ENCODE assay signal across 8 cellular contexts in genomic region chr7:101172854-101173751, GRCh38. TPM values are rescaled to one million over a fixed set of nuclear protein-coding genes. Genes with fewer than 3 reads are reported as not detected.
DNase-seq lines count a peak whose midpoint lies in the region; ATAC-seq and TF ChIP-seq lines count a peak whose summit lies in the region.

No MANE protein-coding gene starts in this region.

- CTCF ChIA-PET in PC-3 (lab: Charles Lee) = no interaction called here

- intact Hi-C loops in PC-3 (cut with micrococcal nuclease) = no loop called here

- H3K79me2 ChIP-seq in PC-3 (ENCODE audit: low read length) = no peaks in the 10 kb centered on the region

- POLR2A ChIA-PET in PC-3 (lab: Charles Lee; ENCODE audit: unreplicated experiment) = interaction anchor here (0.5 kb wide), 1 partner anchor 21 kb away, joined by 7 read pairs; no protein-coding TSS in a partner anchor

- peak; percentile 82 for ATAC-seq in PC-3
- ATAC-seq in GM19455 (IDR thresholded peaks at IDR 0.05; ENCODE audit: unreplicated experiment) = no peak
- no peak for ATAC-seq in HG02571 (IDR thresholded peaks at IDR 0.05; ENCODE audit: unreplicated experiment)

- H2AFZ ChIP-seq in PC-3 (ENCODE audit: low read length) = peak overlapping the region; percentile 63; the same call in 1 of the 2 replicates

- no peaks in the 10 kb centered on the region for H3K9me2 ChIP-seq in PC-3 (replicated peaks; ENCODE audit: low read length)

- no peaks in the 10 kb centered on the region for H3F3A ChIP-seq in PC-3 (ENCODE audit: low read length, unreplicated experiment)

- no peak for TF ChIP-seq POLR2A in erythroblast (IDR thresholded peaks at IDR 0.05; ENCODE audit: low read length)

- peak overlapping the region; percentile 57 for H3K4me3 ChIP-seq in PC-3 (ENCODE audit: low read length)

- H3K4me3 Mint-ChIP-seq in activated naive CD4-positive, alpha-beta T cell treated with anti-CD3 and anti-CD28 coated beads, Interleukin-2, amount 50 U/mL, for 24 hours = peak overlapping the region; percentile 11
- H3K4me3 Mint-ChIP-seq in nephron progenitor cell = peak overlapping the region; percentile 45

- H3K36me3 Mint-ChIP-seq in activated naive CD4-positive, alpha-beta T cell treated with anti-CD3 and anti-CD28 coated beads, Interleukin-2, amount 50 U/mL, for 24 hours = peaks cover 2% of the 10 kb centered on the region
- no peaks in the 10 kb centered on the region for H3K36me3 Mint-ChIP-seq in nephron progenitor cell (ENCODE audit: low read depth)

- no peaks in the 10 kb centered on the region for H3K9me3 ChIP-seq in PC-3 (ENCODE audit: low read length)

- peaks cover 60% of the 10 kb centered on the region for H3K4me1 Mint-ChIP-seq in activated naive CD4-positive, alpha-beta T cell treated with anti-CD3 and anti-CD28 coated beads, Interleukin-2, amount 50 U/mL, for 24 hours
- peaks cover 46% of the 10 kb centered on the region for H3K4me1 Mint-ChIP-seq in nephron progenitor cell

- peaks cover 35% of the 10 kb centered on the region for H3K4me1 ChIP-seq in PC-3 (ENCODE audit: insufficient read depth, low read length)

- BruUV-seq in PC-3 (replicated peaks; lab: Mats Ljungman, UMichigan) = no TSS peak

- no peaks in the 10 kb centered on the region for H4K20me1 ChIP-seq in PC-3 (ENCODE audit: low read length)

- peaks cover 66% of the 10 kb centered on the region for H3K27me3 Mint-ChIP-seq in activated naive CD4-positive, alpha-beta T cell treated with anti-CD3 and anti-CD28 coated beads, Interleukin-2, amount 50 U/mL, for 24 hours
- peaks cover 100% of the 10 kb centered on the region for H3K27me3 Mint-ChIP-seq in nephron progenitor cell (ENCODE audit: low read depth, poor library complexity)

- TF ChIP-seq CTCF in PC-3 (conservative IDR thresholded peaks at IDR 0.05; ENCODE audit: low read depth, low read length) (no peak), nephron progenitor cell (IDR thresholded peaks at IDR 0.05) (no peak)

- H3K27me3 ChIP-seq in PC-3 (ENCODE audit: low read length) = peaks cover 39% of the 10 kb centered on the region

- peak overlapping the region; percentile 16; the same call in 1 of the 2 replicates for H3K9ac ChIP-seq in PC-3 (ENCODE audit: low read length)

- no peak overlapping the region for H3K27ac ChIP-seq in PC-3 (ENCODE audit: low read length)

- no peaks in the 10 kb centered on the region for H3K36me3 ChIP-seq in PC-3 (ENCODE audit: low read depth, low read length)

- H3K9me3 Mint-ChIP-seq in activated naive CD4-positive, alpha-beta T cell treated with anti-CD3 and anti-CD28 coated beads, Interleukin-2, amount 50 U/mL, for 24 hours = no peaks in the 10 kb centered on the region
- H3K9me3 Mint-ChIP-seq in nephron progenitor cell = no peaks in the 10 kb centered on the region

- peak overlapping the region; percentile 83 for H3K4me2 ChIP-seq in PC-3 (ENCODE audit: low read length)

- no peak for DNase-seq in activated naive CD4-positive, alpha-beta T cell treated with anti-CD3 and anti-CD28 coated beads, Interleukin-2, amount 50 U/mL, for 16 hours
- DNase-seq in PC-3 (peak; percentile 91), erythroblast (lab: John Stamatoyannopoulos, UW) (peak; percentile 49 to 57), nephron progenitor cell (no peak), NCI-H510A (lab: John Stamatoyannopoulos, UW) (no peak)

- peak overlapping the region; percentile 23 for H3K27ac Mint-ChIP-seq in activated naive CD4-positive, alpha-beta T cell treated with anti-CD3 and anti-CD28 coated beads, Interleukin-2, amount 50 U/mL, for 24 hours
- no peak overlapping the region for H3K27ac Mint-ChIP-seq in nephron progenitor cell

RNA-seq across cellular contexts. Expression of gene NAT16, which starts 7.0 kb away (rescaled TPM):
- 0.26 TPM in 1 of 2 replicates, not detected in the other for total RNA-seq in PC-3 (2014; rRNA removed)

RNA-seq across cellular contexts. Expression of gene VGF, which starts 7.7 kb away (rescaled TPM):
- 1.6 and 2.5 TPM in 2 replicates for total RNA-seq in PC-3 (2014; rRNA removed)

RNA-seq across cellular contexts. Expression of gene AP1S1, which starts 18.8 kb away (rescaled TPM):
- total RNA-seq in PC-3 (2014; rRNA removed) = 148 and 190 TPM in 2 replicates

RNA-seq across cellular contexts. Expression of gene MOGAT3, which starts 27.7 kb away (rescaled TPM):
- not detected in 2 replicates for total RNA-seq in PC-3 (2014; rRNA removed)

RNA-seq across cellular contexts. Expression of gene PLOD3, which starts 44.3 kb away (rescaled TPM):
- 60.8 and 66.6 TPM in 2 replicates for total RNA-seq in PC-3 (2014; rRNA removed)

Comparison
In these comparisons a context has a peak if more than half of its experiments do, and no peak if none do; other contexts are left out.
1. DNase-seq: peak in PC-3 (single experiment) and erythroblast (2 of 2); none in activated naive CD4-positive, alpha-beta T cell treated with anti-CD3 and anti-CD28 coated beads, Interleukin-2, amount 50 U/mL, for 16 hours (single experiment), nephron progenitor cell (single experiment) and NCI-H510A (single experiment).